In genomic region chr3:98897701-98898100, GRCh38 we compare ENCODE assay signal across 23 cellular contexts. TPM values are rescaled to one million over a fixed set of nuclear protein-coding genes. Genes with fewer than 3 reads are reported as not detected.
DNase-seq lines count a peak whose midpoint lies in the region; ATAC-seq and TF ChIP-seq lines count a peak whose summit lies in the region.
"Had no signal": no experiment of that assay in that cellular context is flagged by ENCODE, and none has a peak within 500 bp of the region (broad histone marks: within the 10 kb centered on the region; RNA-seq: fewer than 3 reads in every experiment).

No MANE protein-coding gene starts in this region.

- H3K27me3 ChIP-seq in DND-41 (ENCODE audit: insufficient read depth, low read length, poor library complexity) (no peaks in the 10 kb centered on the region), PC-9 (ENCODE audit: insufficient read depth, low read depth) (no peaks in the 10 kb centered on the region), neuron (ENCODE audit: insufficient read depth, low read length) (no peaks in the 10 kb centered on the region), adrenal gland (no peaks in the 10 kb centered on the region)
- H3K27me3 ChIP-seq: BE2C, dorsolateral prefrontal cortex, sigmoid colon, testis had no signal

- H3K4me1 ChIP-seq in DND-41 (ENCODE audit: insufficient read depth, low read length) (peaks cover 27% of the 10 kb centered on the region), PC-9 (replicated peaks; ENCODE audit: insufficient read depth) (peaks cover 52% of the 10 kb centered on the region), neuron (ENCODE audit: insufficient read depth, low read length) (peaks cover 27% of the 10 kb centered on the region), adrenal gland (replicated peaks in 1 of 2) (peaks cover 16 to 39% of the 10 kb centered on the region in 2 donors)

- H3K9me3 ChIP-seq in DND-41 (ENCODE audit: insufficient read depth, low read length, severe bottlenecking), result no peaks in the 10 kb centered on the region
- H3K9me3 ChIP-seq in PC-9 (ENCODE audit: insufficient read depth, low read depth), result no peaks in the 10 kb centered on the region
- peaks cover 2% of the 10 kb centered on the region for H3K9me3 ChIP-seq in neuron (ENCODE audit: low read length)
- H3K9me3 ChIP-seq in adrenal gland (replicated peaks in 1 of 3), result no peaks in the 10 kb centered on the region
- H3K9me3 ChIP-seq: BE2C, sigmoid colon, testis had no signal

- intact Hi-C loops in PC-9 (cut with micrococcal nuclease; ENCODE audit: unreplicated experiment), result no loop called here
- intact Hi-C loops in adrenal gland (cut with DNase I), result no loop called here

- no TSS peak for BruUV-seq in PC-9 (replicated peaks; lab: Mats Ljungman, UMichigan)

- H3K9me2 ChIP-seq in PC-9 (ENCODE audit: insufficient read depth), result no peaks in the 10 kb centered on the region; the same call in 1 of the 2 replicates

- H3K4me3 ChIP-seq in DND-41 (ENCODE audit: low read depth in 1 of 2, low read length in 2 of 2) (no peak overlapping the region), PC-9 (peak overlapping the region; percentile 89; the same call in 1 of the 2 replicates), epithelial cell of proximal tubule (ENCODE audit: low read depth, low read length) (peak overlapping the region; percentile 95), neuron (ENCODE audit: low read length) (peak overlapping the region; percentile 21), adrenal gland (no peak overlapping the region)
- H3K4me3 ChIP-seq: sigmoid colon, testis had no signal

- peaks cover 57% of the 10 kb centered on the region for H3K79me2 ChIP-seq in DND-41 (ENCODE audit: insufficient read depth, low read length)
- peaks cover 87% of the 10 kb centered on the region for H3K79me2 ChIP-seq in PC-9 (ENCODE audit: low read depth)

- H3F3A ChIP-seq in PC-9 (ENCODE audit: insufficient read depth, low read depth), result peaks cover 14% of the 10 kb centered on the region

- no peaks in the 10 kb centered on the region; the same call in 1 of the 2 replicates for H3K36me3 ChIP-seq in DND-41 (ENCODE audit: insufficient read depth, low read length)
- peaks cover 35% of the 10 kb centered on the region for H3K36me3 ChIP-seq in PC-9 (ENCODE audit: low read depth)
- peaks cover 6% of the 10 kb centered on the region for H3K36me3 ChIP-seq in neuron (ENCODE audit: insufficient read depth, low read length)
- H3K36me3 ChIP-seq in adrenal gland (replicated peaks in 1 of 2), result no peaks in the 10 kb centered on the region
- H3K36me3 ChIP-seq: BE2C, sigmoid colon had no signal

- no peak for TF ChIP-seq POLR2A in adrenal gland (IDR thresholded peaks at IDR 0.05)

- H4K20me1 ChIP-seq in DND-41 (ENCODE audit: insufficient read depth, low read length) (peaks cover 21% of the 10 kb centered on the region), PC-9 (ENCODE audit: insufficient read depth) (0 out of 2 replicates have a peak, but pooled peaks cover 5% of the 10 kb centered on the region)

- H2AFZ ChIP-seq in DND-41 (ENCODE audit: low read depth, low read length) (no peak overlapping the region), PC-9 (no peak overlapping the region), neuron (ENCODE audit: low read depth, low read length) (no peak overlapping the region)

- ATAC-seq in DND-41 (ENCODE audit: insufficient read depth, low read depth), result no peak
- no peak for ATAC-seq in GM18498 (IDR thresholded peaks at IDR 0.05; ENCODE audit: unreplicated experiment)

- WGBS in adrenal gland, 4 donors, result 46 to 62% (median 49%) methylated on average over 1 of the region's 1 CpG

- TF ChIP-seq CTCF in DND-41 (IDR thresholded peaks at IDR 0.05; ENCODE audit: borderline replicate concordance, extremely low read depth, low read length, poor library complexity, severe bottlenecking) (no peak), PC-9 (conservative IDR thresholded peaks at IDR 0.05) (no peak), epithelial cell of proximal tubule (conservative IDR thresholded peaks at IDR 0.05; ENCODE audit: low read depth, low read length) (no peak), adrenal gland (IDR thresholded peaks at IDR 0.05) (no peak)

- H3K4me2 ChIP-seq in DND-41 (ENCODE audit: insufficient read depth, low read length), result peak overlapping the region; percentile 38; the same call in 1 of the 2 replicates
- H3K4me2 ChIP-seq in PC-9, result peak overlapping the region; percentile 80

- DNase-seq in DND-41 (no peak), PC-9 (no peak), epithelial cell of proximal tubule (ENCODE audit: low read depth) (no peak), superior temporal gyrus (ENCODE audit: extremely low spot score) (no peak), SIG-M5 (lab: John Stamatoyannopoulos, UW) (no peak), adrenal gland (no peak)
- DNase-seq: activated CD4-positive, alpha-beta T cell treated with anti-CD3 and anti-CD28 coated beads, Interleukin-2, amount 10 ng/mL, durations not matched to agents 7 days and 5 days; activated naive CD4-positive, alpha-beta T cell treated with Interleukin-2 at 50 U/mL for 16 hours; BE2C; dorsolateral prefrontal cortex; GF-D8; GOT3; KG1; NCI-H1105 treated with DMSO at 0.1 percent for 48 hours; NCI-H2171 treated with DMSO at 0.1 percent for 48 hours; NCI-H774; occipital lobe; sigmoid colon; stimulated activated CD4-positive, alpha-beta T cell treated with anti-CD3 and anti-CD28 coated beads, Interleukin-4, amount 100 ng/mL, for 1 hour; testis had no signal

- no peak overlapping the region for H3K27ac ChIP-seq in DND-41 (ENCODE audit: low read length)
- no peak overlapping the region for H3K27ac ChIP-seq in PC-9
- H3K27ac ChIP-seq in adrenal gland, result no peak overlapping the region
- H3K27ac ChIP-seq: dorsolateral prefrontal cortex, HL-60, sigmoid colon, testis had no signal

- no peak overlapping the region for H3K9ac ChIP-seq in DND-41 (ENCODE audit: low read depth, low read length)

- CTCF ChIA-PET in PC-9 (lab: Charles Lee), result no interaction called here

- POLR2A ChIA-PET in PC-9 (lab: Charles Lee; ENCODE audit: unreplicated experiment), result interaction anchor here (0.7 kb wide), 1 partner anchor 65 kb away, joined by 4 read pairs; no protein-coding TSS in a partner anchor

RNA-seq across cellular contexts. Expression of gene DCBLD2, which starts 3.8 kb away (rescaled TPM):
- total RNA-seq in PC-9 (2021) (83.1 and 112 TPM in 2 replicates), epithelial cell of proximal tubule (621 and 846 TPM in 2 replicates), adrenal gland (10 to 100 TPM; 26.1 to 68.2 (median 44.2) TPM)
- polyA plus RNA-seq in adrenal gland, result 10 to 100 TPM in 2 of 3 donors, 1 to 10 TPM in 1; 9.1 to 31.6 (median 13.8) TPM

Comparison
In these comparisons a context has a peak if more than half of its experiments do, and no peak if none do; other contexts are left out.
1. H3K4me3 ChIP-seq: peak in PC-9 (single experiment), epithelial cell of proximal tubule (single experiment) and neuron (single experiment); none in DND-41 (0 of 2) and adrenal gland (0 of 4).